In genomic region chr15:94991718-94992117, GRCh38 we compare ENCODE assay signal across 3 cellular contexts.
"Had no signal": no experiment of that assay in that cellular context is flagged by ENCODE, and none has a peak within 500 bp of the region (broad histone marks: within the 10 kb centered on the region; RNA-seq: fewer than 3 reads in every experiment).

No MANE protein-coding gene starts in this region.

- DNase-seq: GDM1, GF-D8 had no signal

- H3K4me3 ChIP-seq: GM12878 had no signal

- ATAC-seq: GM12878 had no signal
